ENCODE assay signal across 8 cellular contexts in the genomic region with DNA sequence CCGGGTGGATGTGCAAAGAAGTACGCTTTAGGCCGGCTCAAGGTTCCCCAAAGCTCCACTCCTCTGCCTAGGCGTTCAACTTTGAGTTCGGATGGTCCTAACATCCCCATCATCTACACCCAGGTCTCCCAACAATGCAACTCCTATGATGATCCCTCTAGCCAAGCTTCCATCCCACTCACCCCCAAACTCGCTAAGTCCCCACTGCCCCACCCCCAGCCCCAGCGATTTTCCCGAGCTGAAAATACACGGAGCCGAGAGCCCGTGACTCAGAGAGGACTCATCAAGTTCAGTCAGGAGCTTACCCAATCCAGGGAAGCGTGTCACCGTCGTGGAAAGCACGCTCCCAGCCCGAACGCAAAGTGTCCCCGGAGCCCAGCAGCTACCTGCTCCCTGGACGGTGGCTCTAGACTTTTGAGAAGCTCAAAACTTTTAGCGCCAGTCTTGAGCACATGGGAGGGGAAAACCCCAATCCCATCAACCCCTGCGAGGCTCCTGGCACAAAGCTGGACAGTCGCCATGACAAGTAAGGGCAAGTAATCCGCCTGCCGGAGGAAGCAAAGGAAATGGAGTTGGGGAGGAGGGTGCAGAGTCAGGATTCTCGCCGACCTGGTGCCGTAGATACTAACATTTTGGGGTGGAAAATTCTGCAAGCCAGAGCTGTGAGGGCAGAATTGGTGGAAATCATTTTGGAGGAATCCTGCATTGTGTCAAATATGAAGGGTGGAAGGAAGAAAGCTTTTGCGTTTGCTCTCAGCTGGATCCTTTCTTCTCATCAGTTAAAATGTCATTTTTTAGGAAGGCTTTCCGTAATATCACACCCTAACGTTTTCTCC. TPM values are rescaled to one million over a fixed set of nuclear protein-coding genes. Genes with fewer than 3 reads are reported as not detected.
DNase-seq lines count a peak whose midpoint lies in the region; ATAC-seq and TF ChIP-seq lines count a peak whose summit lies in the region.

A gene (minus strand): TSS at position 419 of the 836 bp plus-strand sequence. CDS start 10,896 bp downstream, outside the sequence.

- no peaks in the 10 kb centered on the region for H3K9me3 Mint-ChIP-seq in activated T-helper 1 cell treated with anti-CD3 and anti-CD28 coated beads, Interleukin-12 subunit alpha, Interleukin-12 subunit beta, Interleukin-2, Interleukin-4 antibody, amounts not matched to agents 30 ng/mL and 10 ng/mL and 1 ng/mL, durations not matched to agents 14 hours and 24 hours and 36 hours
- no peaks in the 10 kb centered on the region for H3K9me3 Mint-ChIP-seq in naive B cell

- intact Hi-C loops in activated T-helper 1 cell treated with anti-CD3 and anti-CD28 coated beads, Interleukin-12 subunit alpha, Interleukin-12 subunit beta, Interleukin-2, Interleukin-4 antibody, amounts not matched to agents 30 ng/mL and 10 ng/mL and 1 ng/mL, durations not matched to agents 14 hours and 24 hours and 36 hours (cut with micrococcal nuclease) = loop anchor here (1.0 to 10.0 kb wide), 9 partner anchors 148 to 652 kb away; a partner anchor contains a TSS

- DNase-seq in DMS153 (lab: John Stamatoyannopoulos, UW) (peak; percentile 53), DMS153 treated with DMSO at 0.1 percent for 48 hours (lab: John Stamatoyannopoulos, UW; ENCODE audit: unreplicated experiment) (no peak), LoVo (ENCODE audit: low spot score) (peak; percentile 94), RWPE1 (ENCODE audit: low spot score) (peak; percentile 85), fibroblast of gingiva (ENCODE audit: low read depth) (peak; percentile 91), naive B cell (peak; percentile 86)
- DNase-seq in activated T-helper 1 cell treated with anti-CD3 and anti-CD28 coated beads, Interleukin-12 subunit alpha, Interleukin-12 subunit beta, Interleukin-2, Interleukin-4 antibody, amounts not matched to agents 30 ng/mL and 10 ng/mL and 1 ng/mL, durations not matched to agents 14 hours and 24 hours and 36 hours (ENCODE audit: low spot score) = peak; percentile 88
- peak; percentile 73 to 84 for DNase-seq in stimulated activated CD8-positive, alpha-beta memory T cell treated with anti-CD3 and anti-CD28 coated beads, Interleukin-7, amount 100 ng/mL, for 48 hours (ENCODE audit: extremely low read depth in 1 of 2, low read depth in 1 of 2)

- peak within 1 kb of the TSS; percentile 97 for H3K27ac ChIP-seq in RWPE1

- POLR2A ChIA-PET in RWPE1 (lab: Yijun Ruan, JAX; ENCODE audit: low non-redundant PET) = interaction anchor here (0.5 to 1.5 kb wide), 12 partner anchors 10 to 229 kb away, joined by 3 to 7 read pairs (median 4); a partner anchor contains a TSS

- CTCF ChIA-PET in RWPE1 (lab: Yijun Ruan, JAX) = interaction anchor here (0.6 to 1.8 kb wide), 17 partner anchors 8 to 424 kb away, joined by 3 to 14 read pairs (median 3); a partner anchor contains a TSS

- peaks cover 40% of the 10 kb centered on the region for H3K4me1 Mint-ChIP-seq in activated T-helper 1 cell treated with anti-CD3 and anti-CD28 coated beads, Interleukin-12 subunit alpha, Interleukin-12 subunit beta, Interleukin-2, Interleukin-4 antibody, amounts not matched to agents 30 ng/mL and 10 ng/mL and 1 ng/mL, durations not matched to agents 14 hours and 24 hours and 36 hours (ENCODE audit: low read depth)
- peaks cover 30 to 57% (median 46%) of the 10 kb centered on the region in 3 donors for H3K4me1 Mint-ChIP-seq in naive B cell

- H3K27ac Mint-ChIP-seq in activated T-helper 1 cell treated with anti-CD3 and anti-CD28 coated beads, Interleukin-12 subunit alpha, Interleukin-12 subunit beta, Interleukin-2, Interleukin-4 antibody, amounts not matched to agents 30 ng/mL and 10 ng/mL and 1 ng/mL, durations not matched to agents 14 hours and 24 hours and 36 hours = peak within 1 kb of the TSS; percentile 96
- peak within 1 kb of the TSS; percentile 97 to 100 (median 99) for H3K27ac Mint-ChIP-seq in naive B cell

- no peak for TF ChIP-seq CTCF in RWPE1 (conservative IDR thresholded peaks at IDR 0.05; ENCODE audit: low read depth)

- peaks cover 19% of the 10 kb centered on the region for H3K36me3 Mint-ChIP-seq in activated T-helper 1 cell treated with anti-CD3 and anti-CD28 coated beads, Interleukin-12 subunit alpha, Interleukin-12 subunit beta, Interleukin-2, Interleukin-4 antibody, amounts not matched to agents 30 ng/mL and 10 ng/mL and 1 ng/mL, durations not matched to agents 14 hours and 24 hours and 36 hours (ENCODE audit: low read depth)
- H3K36me3 Mint-ChIP-seq in naive B cell = peaks cover 0 to 9% of the 10 kb centered on the region in 2 donors

- H3K27me3 Mint-ChIP-seq in activated T-helper 1 cell treated with anti-CD3 and anti-CD28 coated beads, Interleukin-12 subunit alpha, Interleukin-12 subunit beta, Interleukin-2, Interleukin-4 antibody, amounts not matched to agents 30 ng/mL and 10 ng/mL and 1 ng/mL, durations not matched to agents 14 hours and 24 hours and 36 hours (ENCODE audit: insufficient read depth) = no peaks in the 10 kb centered on the region
- H3K27me3 Mint-ChIP-seq in naive B cell = no peaks in the 10 kb centered on the region

- peak within 1 kb of the TSS; percentile 95 for H3K4me3 Mint-ChIP-seq in activated T-helper 1 cell treated with anti-CD3 and anti-CD28 coated beads, Interleukin-12 subunit alpha, Interleukin-12 subunit beta, Interleukin-2, Interleukin-4 antibody, amounts not matched to agents 30 ng/mL and 10 ng/mL and 1 ng/mL, durations not matched to agents 14 hours and 24 hours and 36 hours
- peak within 1 kb of the TSS; percentile 90 to 100 (median 98) for H3K4me3 Mint-ChIP-seq in naive B cell

- peak; percentile 51 to 58 for ATAC-seq in naive B cell (ENCODE audit: low read depth in 2 of 2)

RNA-seq across cellular contexts. Expression of the gene that starts here (rescaled TPM):
- total RNA-seq in activated T-helper 1 cell treated with anti-CD3 and anti-CD28 coated beads, Interleukin-12 subunit alpha, Interleukin-12 subunit beta, Interleukin-2, Interleukin-4 antibody, amounts not matched to agents 30 ng/mL and 10 ng/mL and 1 ng/mL, durations not matched to agents 14 hours and 24 hours and 36 hours = 172 and 179 TPM in 2 replicates
- 10 to 100 TPM; 25.2 to 53.9 (median 47.7) TPM for polyA plus RNA-seq in naive B cell (ENCODE audit: low read depth in 6 of 6)
